In the genomic region with DNA sequence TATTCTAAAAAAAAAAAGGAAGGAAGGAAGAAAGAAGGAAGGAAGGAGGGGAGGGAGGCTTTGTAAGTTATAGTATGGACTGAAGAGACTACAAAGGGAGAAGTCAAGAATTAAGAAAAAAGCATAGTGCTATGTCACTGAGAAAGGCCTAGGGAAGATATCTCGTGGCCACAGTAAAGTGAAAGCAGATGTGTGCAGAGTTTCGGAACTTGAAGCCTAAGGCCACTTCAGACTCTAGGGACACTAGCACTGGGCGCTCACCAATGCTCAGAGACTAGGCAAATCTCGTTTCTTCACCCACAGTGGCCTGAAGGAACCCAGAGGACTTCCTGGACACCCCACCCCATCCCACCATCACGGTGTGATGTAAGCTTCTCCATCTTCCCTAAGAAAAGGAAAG, we compare ENCODE assay signal across 11 cellular contexts.
DNase-seq lines count a peak whose midpoint lies in the region; ATAC-seq and TF ChIP-seq lines count a peak whose summit lies in the region.
"Had no signal": no experiment of that assay in that cellular context is flagged by ENCODE, and none has a peak within 500 bp of the region (broad histone marks: within the 10 kb centered on the region; RNA-seq: fewer than 3 reads in every experiment).

No MANE protein-coding gene starts in this region.

- no peak overlapping the region for H4K8ac ChIP-seq in mesenchymal stem cell (ENCODE audit: low read length)

- H3K9me3 ChIP-seq in mesenchymal stem cell (ENCODE audit: control insufficient read depth, low read length) (no peaks in the 10 kb centered on the region), vagina (no peaks in the 10 kb centered on the region), breast epithelium (no peaks in the 10 kb centered on the region)

- no peak overlapping the region for H2AK5ac ChIP-seq in mesenchymal stem cell (ENCODE audit: low read length, severe bottlenecking)

- H2BK5ac ChIP-seq in mesenchymal stem cell (ENCODE audit: low read depth, low read length, poor library complexity, severe bottlenecking): no peak overlapping the region

- no peak overlapping the region for H2BK15ac ChIP-seq in mesenchymal stem cell (ENCODE audit: low read depth, poor library complexity, severe bottlenecking)

- ATAC-seq in GM18511 (IDR thresholded peaks at IDR 0.05; ENCODE audit: unreplicated experiment) (peak; percentile 74), GM21619 (IDR thresholded peaks at IDR 0.05; ENCODE audit: unreplicated experiment) (peak; percentile 81), HG03108 (IDR thresholded peaks at IDR 0.05; ENCODE audit: unreplicated experiment) (peak; percentile 58)

- H3K18ac ChIP-seq in mesenchymal stem cell (ENCODE audit: low read depth in 1 of 2, low read length in 2 of 2): no peak overlapping the region

- H3K9ac ChIP-seq in mesenchymal stem cell (ENCODE audit: low read length): peak overlapping the region; percentile 59

- WGBS in mesenchymal stem cell: 82% methylated on average over 2 of the region's 5 CpGs

- H3K36me3 ChIP-seq in mesenchymal stem cell (ENCODE audit: control insufficient read depth in 1 of 2, insufficient read depth in 2 of 2, low read depth in 1 of 2, low read length in 2 of 2) (no peaks in the 10 kb centered on the region), vagina (no peaks in the 10 kb centered on the region), breast epithelium (no peaks in the 10 kb centered on the region)

- no peak overlapping the region for H3K23ac ChIP-seq in mesenchymal stem cell (ENCODE audit: low read length in 2 of 2)

- H3K4me1 ChIP-seq in mesenchymal stem cell (ENCODE audit: control insufficient read depth, insufficient read depth, low read depth, low read length): no peaks in the 10 kb centered on the region
- H3K4me1 ChIP-seq in vagina: no peaks in the 10 kb centered on the region
- no peaks in the 10 kb centered on the region for H3K4me1 ChIP-seq in breast epithelium

- H2BK120ac ChIP-seq in mesenchymal stem cell (ENCODE audit: low read depth, low read length): no peak overlapping the region

- H3K27ac ChIP-seq in mesenchymal stem cell (ENCODE audit: low read length, poor library complexity, severe bottlenecking) (no peak overlapping the region), vagina (no peak overlapping the region), breast epithelium (no peak overlapping the region)

- TF ChIP-seq CTCF in vagina (IDR thresholded peaks at IDR 0.05) (no peak), breast epithelium (IDR thresholded peaks at IDR 0.05) (no peak)

- H4K91ac ChIP-seq in mesenchymal stem cell (ENCODE audit: low read length): no peak overlapping the region

- H3K14ac ChIP-seq in mesenchymal stem cell (ENCODE audit: low read length in 2 of 2): no peak overlapping the region

- H2BK12ac ChIP-seq in mesenchymal stem cell (ENCODE audit: low read length in 2 of 2): no peak overlapping the region

- no peak for DNase-seq in mesenchymal stem cell
- DNase-seq in vagina (ENCODE audit: extremely low spot score in 2 of 2): no peak
- DNase-seq in breast epithelium (ENCODE audit: low spot score in 2 of 2): no peak
- DNase-seq in NCI-H146 treated with DMSO at 0.1 percent for 48 hours (lab: John Stamatoyannopoulos, UW; ENCODE audit: unreplicated experiment): no peak
- no peak for DNase-seq in NCI-H1092 treated with DMSO at 0.1 percent for 48 hours (lab: John Stamatoyannopoulos, UW)
- DNase-seq: activated naive CD4-positive, alpha-beta T cell treated with anti-CD3 and anti-CD28 coated beads for 36 hours; effector CD8-positive, alpha-beta T cell; NCI-H226 had no signal

- no peak overlapping the region for H3K4me2 ChIP-seq in mesenchymal stem cell (ENCODE audit: low read length, poor library complexity, severe bottlenecking)

- H3K27me3 ChIP-seq in mesenchymal stem cell (ENCODE audit: control insufficient read depth in 1 of 2, insufficient read depth in 1 of 2, low read length in 2 of 2) (no peaks in the 10 kb centered on the region), vagina (no peaks in the 10 kb centered on the region), breast epithelium (no peaks in the 10 kb centered on the region)

- intact Hi-C loops in vagina (cut with DNase I): no loop called here
- intact Hi-C loops in breast epithelium (cut with DNase I; ENCODE audit: low total_unique reads): loop anchor here (10.0 kb wide), 1 partner anchor 302 kb away; no protein-coding TSS in a partner anchor

- H2AFZ ChIP-seq in mesenchymal stem cell (ENCODE audit: low read depth, low read length): no peak overlapping the region

- H3K4me3 ChIP-seq in mesenchymal stem cell (ENCODE audit: insufficient read depth in 1 of 2, low read depth in 1 of 2, low read length in 2 of 2): peak overlapping the region in 1 of 2 experiments; percentile 46
- H3K4me3 ChIP-seq in vagina: no peak overlapping the region
- no peak overlapping the region for H3K4me3 ChIP-seq in breast epithelium

- H3K4ac ChIP-seq in mesenchymal stem cell (ENCODE audit: low read depth in 1 of 2, low read length in 2 of 2): no peak overlapping the region

- H3K79me1 ChIP-seq in mesenchymal stem cell (replicated peaks; ENCODE audit: low read length, poor library complexity, severe bottlenecking): no peaks in the 10 kb centered on the region

- TF ChIP-seq POLR2A in vagina (IDR thresholded peaks at IDR 0.05): no peak
- no peak for TF ChIP-seq POLR2A in breast epithelium (IDR thresholded peaks at IDR 0.05)
